ENCODE assay signal across 10 cellular contexts in the genomic region with DNA sequence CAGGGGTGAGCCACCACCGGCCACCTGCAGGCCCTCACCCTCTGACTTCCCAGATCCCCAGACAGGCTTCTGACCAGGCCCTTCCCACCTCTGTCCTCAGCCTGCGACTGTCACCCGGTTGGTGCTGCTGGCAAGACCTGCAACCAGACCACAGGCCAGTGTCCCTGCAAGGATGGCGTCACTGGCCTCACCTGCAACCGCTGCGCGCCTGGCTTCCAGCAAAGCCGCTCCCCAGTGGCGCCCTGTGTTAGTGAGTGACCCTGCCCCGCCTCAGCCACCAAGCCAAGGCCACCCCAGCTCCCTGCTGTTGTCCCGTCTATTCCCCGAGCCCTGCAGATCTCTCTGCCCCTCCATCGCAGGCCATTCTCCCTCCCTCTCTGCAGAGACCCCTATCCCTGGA. TPM values are rescaled to one million over a fixed set of nuclear protein-coding genes. Genes with fewer than 3 reads are reported as not detected.
DNase-seq lines count a peak whose midpoint lies in the region; ATAC-seq and TF ChIP-seq lines count a peak whose summit lies in the region.
"Had no signal": no experiment of that assay in that cellular context is flagged by ENCODE, and none has a peak within 500 bp of the region (broad histone marks: within the 10 kb centered on the region; RNA-seq: fewer than 3 reads in every experiment).

No MANE protein-coding gene starts in this region.

- no peak for DNase-seq in DND-41
- no peak for DNase-seq in immature natural killer cell
- no peak for DNase-seq in activated effector memory CD4-positive, alpha-beta T cell treated with anti-CD3 and anti-CD28 coated beads, Interleukin-2, amount 50 U/mL, for 16 hours
- no peak for DNase-seq in NCI-H187 treated with DMSO at 0.1 percent for 48 hours (lab: John Stamatoyannopoulos, UW)
- no peak for DNase-seq in head of caudate nucleus
- no peak for DNase-seq in NCI-H2196 treated with DMSO at 0.1 percent for 48 hours (lab: John Stamatoyannopoulos, UW; ENCODE audit: unreplicated experiment)
- DNase-seq: DMS79 had no signal

- H3K4me1 ChIP-seq in ACC112 (ENCODE audit: control insufficient read depth, insufficient read depth, low read length, unreplicated experiment) (peaks cover 15% of the 10 kb centered on the region), DND-41 (ENCODE audit: insufficient read depth, low read length) (peaks cover 81% of the 10 kb centered on the region)

- peaks cover 11% of the 10 kb centered on the region for H3K79me2 ChIP-seq in ACC112 (ENCODE audit: control insufficient read depth, insufficient read depth, low read length, unreplicated experiment)
- peaks cover 30% of the 10 kb centered on the region for H3K79me2 ChIP-seq in DND-41 (ENCODE audit: insufficient read depth, low read length)

- peaks cover 5 to 19% (median 12%) of the 10 kb centered on the region in 3 donors for H3K27me3 Mint-ChIP-seq in immature natural killer cell (ENCODE audit: low read depth in 3 of 3)

- H3K27ac ChIP-seq in ACC112 (ENCODE audit: low read depth, low read length): no peak overlapping the region
- H3K27ac ChIP-seq in DND-41 (ENCODE audit: low read length): no peak overlapping the region
- H3K27ac ChIP-seq in VCaP: peak overlapping the region; percentile 81

- peak overlapping the region; percentile 17 to 79 (median 38) for H3K4me3 Mint-ChIP-seq in immature natural killer cell

- no peak overlapping the region for H2AFZ ChIP-seq in ACC112 (ENCODE audit: low read length, unreplicated experiment)
- H2AFZ ChIP-seq in DND-41 (ENCODE audit: low read depth, low read length): no peak overlapping the region

- peaks cover 10 to 12% of the 10 kb centered on the region in 2 donors for H3K4me1 Mint-ChIP-seq in immature natural killer cell

- no peak for ATAC-seq in DND-41 (ENCODE audit: insufficient read depth, low read depth)

- H3K4me3 ChIP-seq in ACC112 (ENCODE audit: low read depth, low read length): peak overlapping the region; percentile 97; the same call in 1 of the 2 replicates
- peak overlapping the region in 1 of 2 experiments; percentile 96; a peak in 2 of 4 replicates for H3K4me3 ChIP-seq in DND-41 (ENCODE audit: low read depth in 1 of 2, low read length in 2 of 2)

- H3K27ac Mint-ChIP-seq in immature natural killer cell: peak overlapping the region in 1 of 6 donors; percentile 61

- H3K36me3 Mint-ChIP-seq in immature natural killer cell: no peaks in the 10 kb centered on the region

- intact Hi-C loops in head of caudate nucleus (cut with DNase I): loop anchor here (10.0 kb wide), 1 partner anchor 48 kb away; a partner anchor contains a TSS

- TF ChIP-seq CTCF in DND-41 (IDR thresholded peaks at IDR 0.05; ENCODE audit: borderline replicate concordance, extremely low read depth, low read length, poor library complexity, severe bottlenecking): no peak
- TF ChIP-seq CTCF in VCaP (conservative IDR thresholded peaks at IDR 0.05): no peak

- no peaks in the 10 kb centered on the region for H3K9me3 ChIP-seq in DND-41 (ENCODE audit: insufficient read depth, low read length, severe bottlenecking)
- H3K9me3 ChIP-seq: upper lobe of left lung had no signal

- peak overlapping the region; percentile 80 for H3K4me2 ChIP-seq in DND-41 (ENCODE audit: insufficient read depth, low read length)

- H3K36me3 ChIP-seq in ACC112 (ENCODE audit: insufficient read depth, low read length): no peaks in the 10 kb centered on the region
- H3K36me3 ChIP-seq in DND-41 (ENCODE audit: insufficient read depth, low read length): no peaks in the 10 kb centered on the region; the same call in 1 of the 2 replicates
- H3K36me3 ChIP-seq: upper lobe of left lung had no signal

- no peaks in the 10 kb centered on the region for H3K9me3 Mint-ChIP-seq in immature natural killer cell

- H3K9ac ChIP-seq in DND-41 (ENCODE audit: low read depth, low read length): no peak overlapping the region; the same call in 1 of the 2 replicates

- no peaks in the 10 kb centered on the region for H3K27me3 ChIP-seq in ACC112 (ENCODE audit: insufficient read depth, low read length)
- peaks cover 39% of the 10 kb centered on the region for H3K27me3 ChIP-seq in DND-41 (ENCODE audit: insufficient read depth, low read length, poor library complexity)

- peaks cover 59% of the 10 kb centered on the region for H4K20me1 ChIP-seq in DND-41 (ENCODE audit: insufficient read depth, low read length)

RNA-seq across cellular contexts. Expression of a gene that starts 1.8 kb away (rescaled TPM):
- polyA plus RNA-seq in immature natural killer cell: not detected

RNA-seq across cellular contexts. Expression of a gene that starts 2.0 kb away (rescaled TPM):
- 1 to 10 TPM; 1.1 to 4.5 (median 2.4) TPM for polyA plus RNA-seq in immature natural killer cell

RNA-seq across cellular contexts. Expression of a gene that starts 13.0 kb away (rescaled TPM):
- under 1 TPM in 2 of 3 donors, not detected in 1; 0.22 to 0.85 TPM for polyA plus RNA-seq in immature natural killer cell

RNA-seq across cellular contexts. Expression of a gene that starts 40.9 kb away (rescaled TPM):
- 100 to 1,000 TPM in 1 of 3 donors, 10 to 100 TPM in 2; 70.9 to 116 (median 90.8) TPM for polyA plus RNA-seq in immature natural killer cell

RNA-seq across cellular contexts. Expression of a gene that starts 43.6 kb away (rescaled TPM):
- 10 to 100 TPM in 1 of 3 donors, 1 to 10 TPM in 2; 1.5 to 10.9 (median 4.5) TPM for polyA plus RNA-seq in immature natural killer cell
